Comparison of ENCODE assay signal across 2 cellular contexts in the genomic region with DNA sequence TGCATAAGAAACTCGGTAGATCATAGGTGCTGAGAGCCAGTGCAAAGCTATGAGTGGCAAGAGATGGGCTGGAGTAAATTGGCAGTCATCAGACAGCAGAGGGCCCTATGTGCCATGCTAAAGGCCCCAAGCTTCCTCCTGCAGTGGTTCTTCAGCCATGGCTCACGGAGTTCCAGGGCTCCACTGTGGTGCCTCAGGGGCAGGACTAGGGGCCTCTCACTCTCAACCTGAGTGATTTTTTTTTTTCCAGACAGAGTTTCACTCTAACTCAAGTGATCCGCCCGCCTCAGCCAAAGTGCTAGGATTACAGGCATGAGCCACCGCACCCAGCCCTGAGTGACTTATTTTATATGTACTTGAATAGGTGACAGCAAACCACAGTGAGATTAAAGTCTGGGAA.
TF ChIP-seq lines count a peak whose summit lies in the region.

No MANE protein-coding gene starts in this region.

TF ChIP-seq in SK-N-SH treated with all-trans-retinoic acid at 6 μM for 48 hours, 23 proteins besides CTCF, POLR2A, EP300 and RAD21 (continued from another document):
- TF ChIP-seq, protein P1, sequence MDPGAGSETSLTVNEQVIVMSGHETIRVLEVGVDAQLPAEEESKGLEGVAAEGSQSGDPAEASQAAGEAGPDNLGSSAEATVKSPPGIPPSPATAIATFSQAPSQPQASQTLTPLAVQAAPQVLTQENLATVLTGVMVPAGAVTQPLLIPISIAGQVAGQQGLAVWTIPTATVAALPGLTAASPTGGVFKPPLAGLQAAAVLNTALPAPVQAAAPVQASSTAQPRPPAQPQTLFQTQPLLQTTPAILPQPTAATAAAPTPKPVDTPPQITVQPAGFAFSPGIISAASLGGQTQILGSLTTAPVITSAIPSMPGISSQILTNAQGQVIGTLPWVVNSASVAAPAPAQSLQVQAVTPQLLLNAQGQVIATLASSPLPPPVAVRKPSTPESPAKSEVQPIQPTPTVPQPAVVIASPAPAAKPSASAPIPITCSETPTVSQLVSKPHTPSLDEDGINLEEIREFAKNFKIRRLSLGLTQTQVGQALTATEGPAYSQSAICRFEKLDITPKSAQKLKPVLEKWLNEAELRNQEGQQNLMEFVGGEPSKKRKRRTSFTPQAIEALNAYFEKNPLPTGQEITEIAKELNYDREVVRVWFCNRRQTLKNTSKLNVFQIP (CRISPR knock-in tag; IDR thresholded peaks at IDR 0.05; ENCODE audit: borderline replicate concordance, low read depth): no peak
- TF ChIP-seq BACH2 (CRISPR knock-in tag; IDR thresholded peaks at IDR 0.05; ENCODE audit: borderline replicate concordance) (no peak), PPARA (CRISPR knock-in tag; IDR thresholded peaks at IDR 0.05; ENCODE audit: borderline replicate concordance) (no peak), ZC3H10 (CRISPR knock-in tag; IDR thresholded peaks at IDR 0.05) (no peak), TOX (CRISPR knock-in tag; IDR thresholded peaks at IDR 0.05; ENCODE audit: borderline replicate concordance) (no peak), RARB (CRISPR knock-in tag; IDR thresholded peaks at IDR 0.05) (no peak), ZNF70 (CRISPR knock-in tag; IDR thresholded peaks at IDR 0.05) (no peak), GLIS3 (CRISPR knock-in tag; IDR thresholded peaks at IDR 0.05) (no peak), ESRRG (CRISPR knock-in tag; IDR thresholded peaks at IDR 0.05) (no peak), ZFP3 (CRISPR knock-in tag; IDR thresholded peaks at IDR 0.05) (no peak)
- TF ChIP-seq, protein P2, sequence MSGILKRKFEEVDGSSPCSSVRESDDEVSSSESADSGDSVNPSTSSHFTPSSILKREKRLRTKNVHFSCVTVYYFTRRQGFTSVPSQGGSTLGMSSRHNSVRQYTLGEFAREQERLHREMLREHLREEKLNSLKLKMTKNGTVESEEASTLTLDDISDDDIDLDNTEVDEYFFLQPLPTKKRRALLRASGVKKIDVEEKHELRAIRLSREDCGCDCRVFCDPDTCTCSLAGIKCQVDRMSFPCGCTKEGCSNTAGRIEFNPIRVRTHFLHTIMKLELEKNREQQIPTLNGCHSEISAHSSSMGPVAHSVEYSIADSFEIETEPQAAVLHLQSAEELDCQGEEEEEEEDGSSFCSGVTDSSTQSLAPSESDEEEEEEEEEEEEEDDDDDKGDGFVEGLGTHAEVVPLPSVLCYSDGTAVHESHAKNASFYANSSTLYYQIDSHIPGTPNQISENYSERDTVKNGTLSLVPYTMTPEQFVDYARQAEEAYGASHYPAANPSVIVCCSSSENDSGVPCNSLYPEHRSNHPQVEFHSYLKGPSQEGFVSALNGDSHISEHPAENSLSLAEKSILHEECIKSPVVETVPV (CRISPR knock-in tag; IDR thresholded peaks at IDR 0.05): no peak
- TF ChIP-seq, protein P3, sequence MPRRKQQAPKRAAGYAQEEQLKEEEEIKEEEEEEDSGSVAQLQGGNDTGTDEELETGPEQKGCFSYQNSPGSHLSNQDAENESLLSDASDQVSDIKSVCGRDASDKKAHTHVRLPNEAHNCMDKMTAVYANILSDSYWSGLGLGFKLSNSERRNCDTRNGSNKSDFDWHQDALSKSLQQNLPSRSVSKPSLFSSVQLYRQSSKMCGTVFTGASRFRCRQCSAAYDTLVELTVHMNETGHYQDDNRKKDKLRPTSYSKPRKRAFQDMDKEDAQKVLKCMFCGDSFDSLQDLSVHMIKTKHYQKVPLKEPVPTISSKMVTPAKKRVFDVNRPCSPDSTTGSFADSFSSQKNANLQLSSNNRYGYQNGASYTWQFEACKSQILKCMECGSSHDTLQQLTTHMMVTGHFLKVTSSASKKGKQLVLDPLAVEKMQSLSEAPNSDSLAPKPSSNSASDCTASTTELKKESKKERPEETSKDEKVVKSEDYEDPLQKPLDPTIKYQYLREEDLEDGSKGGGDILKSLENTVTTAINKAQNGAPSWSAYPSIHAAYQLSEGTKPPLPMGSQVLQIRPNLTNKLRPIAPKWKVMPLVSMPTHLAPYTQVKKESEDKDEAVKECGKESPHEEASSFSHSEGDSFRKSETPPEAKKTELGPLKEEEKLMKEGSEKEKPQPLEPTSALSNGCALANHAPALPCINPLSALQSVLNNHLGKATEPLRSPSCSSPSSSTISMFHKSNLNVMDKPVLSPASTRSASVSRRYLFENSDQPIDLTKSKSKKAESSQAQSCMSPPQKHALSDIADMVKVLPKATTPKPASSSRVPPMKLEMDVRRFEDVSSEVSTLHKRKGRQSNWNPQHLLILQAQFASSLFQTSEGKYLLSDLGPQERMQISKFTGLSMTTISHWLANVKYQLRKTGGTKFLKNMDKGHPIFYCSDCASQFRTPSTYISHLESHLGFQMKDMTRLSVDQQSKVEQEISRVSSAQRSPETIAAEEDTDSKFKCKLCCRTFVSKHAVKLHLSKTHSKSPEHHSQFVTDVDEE (CRISPR knock-in tag; IDR thresholded peaks at IDR 0.05): no peak

TF ChIP-seq in SK-N-SH, 30 proteins besides CTCF, POLR2A, EP300 and RAD21 (continued from another document):
- TF ChIP-seq, protein P4, sequence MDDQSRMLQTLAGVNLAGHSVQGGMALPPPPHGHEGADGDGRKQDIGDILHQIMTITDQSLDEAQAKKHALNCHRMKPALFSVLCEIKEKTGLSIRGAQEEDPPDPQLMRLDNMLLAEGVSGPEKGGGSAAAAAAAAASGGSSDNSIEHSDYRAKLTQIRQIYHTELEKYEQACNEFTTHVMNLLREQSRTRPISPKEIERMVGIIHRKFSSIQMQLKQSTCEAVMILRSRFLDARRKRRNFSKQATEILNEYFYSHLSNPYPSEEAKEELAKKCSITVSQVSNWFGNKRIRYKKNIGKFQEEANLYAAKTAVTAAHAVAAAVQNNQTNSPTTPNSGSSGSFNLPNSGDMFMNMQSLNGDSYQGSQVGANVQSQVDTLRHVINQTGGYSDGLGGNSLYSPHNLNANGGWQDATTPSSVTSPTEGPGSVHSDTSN (IDR thresholded peaks at IDR 0.05): no peak
- TF ChIP-seq, protein P5, sequence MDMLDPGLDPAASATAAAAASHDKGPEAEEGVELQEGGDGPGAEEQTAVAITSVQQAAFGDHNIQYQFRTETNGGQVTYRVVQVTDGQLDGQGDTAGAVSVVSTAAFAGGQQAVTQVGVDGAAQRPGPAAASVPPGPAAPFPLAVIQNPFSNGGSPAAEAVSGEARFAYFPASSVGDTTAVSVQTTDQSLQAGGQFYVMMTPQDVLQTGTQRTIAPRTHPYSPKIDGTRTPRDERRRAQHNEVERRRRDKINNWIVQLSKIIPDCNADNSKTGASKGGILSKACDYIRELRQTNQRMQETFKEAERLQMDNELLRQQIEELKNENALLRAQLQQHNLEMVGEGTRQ (IDR thresholded peaks at IDR 0.05; ENCODE audit: borderline replicate concordance, low read depth, low read length): no peak
- no peak for TF ChIP-seq RXRA (IDR thresholded peaks at IDR 0.05; ENCODE audit: borderline replicate concordance, low read depth)
- no peak for TF ChIP-seq FOXJ3 (CRISPR knock-in tag; IDR thresholded peaks at IDR 0.05)
- no peak for TF ChIP-seq TCF12 (IDR thresholded peaks at IDR 0.05)
- TF ChIP-seq CHD2 (IDR thresholded peaks at IDR 0.05; ENCODE audit: low read length, partially characterized antibody): no peak
- TF ChIP-seq YY1 (IDR thresholded peaks at IDR 0.05; ENCODE audit: low read depth): no peak
- no peak for TF ChIP-seq TEAD4 (IDR thresholded peaks at IDR 0.05; ENCODE audit: borderline replicate concordance, insufficient read depth)
TF ChIP-seq in SK-N-SH: peak in this region for 0.
